In the genomic region with DNA sequence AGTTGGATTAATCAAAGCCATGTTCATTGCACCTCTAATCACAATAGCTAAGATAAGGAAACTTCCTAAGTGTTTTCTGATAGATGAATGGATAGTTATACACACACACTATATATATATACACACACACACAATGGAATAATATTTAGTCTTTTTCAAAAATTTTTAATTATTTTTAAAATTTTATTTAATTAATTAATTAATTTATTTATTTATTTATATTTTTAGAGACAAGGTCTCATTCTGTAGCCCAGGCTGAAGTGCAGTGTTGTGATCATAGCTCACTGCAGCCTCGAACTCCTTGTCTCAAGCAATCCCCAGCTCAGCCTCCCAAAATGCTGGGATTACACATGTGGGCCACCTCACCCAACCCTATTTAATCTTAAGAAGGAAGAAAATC, we compare ENCODE assay signal across 31 cellular contexts.
"Had no signal": no experiment of that assay in that cellular context is flagged by ENCODE, and none has a peak within 500 bp of the region (broad histone marks: within the 10 kb centered on the region; RNA-seq: fewer than 3 reads in every experiment).

No MANE protein-coding gene starts in this region.

- DNase-seq: natural killer cell; occipital lobe; ovary; posterior cingulate gyrus; psoas muscle; right cardiac atrium; right lobe of liver; sigmoid colon; spleen; stimulated activated CD4-positive, alpha-beta T cell treated with anti-CD3 and anti-CD28 coated beads, Interleukin-12 subunit alpha, Interleukin-12 subunit beta, amount 100 ng/mL, for 4 hours; stimulated activated CD4-positive, alpha-beta T cell treated with anti-CD3 and anti-CD28 coated beads, Interleukin-1b, Interleukin-23, amount 100 ng/mL, for 48 hours; stimulated activated CD4-positive, alpha-beta T cell treated with anti-CD3 and anti-CD28 coated beads, Interleukin-4, amount 100 ng/mL, for 1 hour; stimulated activated CD4-positive, alpha-beta T cell treated with anti-CD3 and anti-CD28 coated beads, Interleukin-4, amount 100 ng/mL, for 4 hours; stimulated activated CD8-positive, alpha-beta memory T cell treated with anti-CD3 and anti-CD28 coated beads, Interleukin-4, amount 100 ng/mL, for 48 hours; stimulated activated naive CD4-positive, alpha-beta T cell; stimulated activated naive CD8-positive, alpha-beta T cell treated with anti-CD3 and anti-CD28 coated beads, Interleukin-15, amount 100 ng/mL, for 72 hours; stimulated activated naive CD8-positive, alpha-beta T cell treated with anti-CD3 and anti-CD28 coated beads, Interleukin-15, Interleukin-2, amounts not matched to agents 100 U/mL and 50 U/mL, for 24 hours; substantia nigra; testis; tibial artery; transverse colon; upper lobe of right lung; uterus had no signal

- H3K36me3 ChIP-seq: neural progenitor cell, ovary, right lobe of liver, sigmoid colon, spleen, suprapubic skin, tibial artery, transverse colon, upper lobe of right lung, uterus had no signal

- H3K27me3 Mint-ChIP-seq: progenitor cell of endocrine pancreas; stimulated activated naive CD8-positive, alpha-beta T cell treated with anti-CD3 and anti-CD28 coated beads, Interleukin-15, amount 100 ng/mL, for 72 hours had no signal

- ATAC-seq: natural killer cell; psoas muscle; right cardiac atrium; right lobe of liver; stimulated activated memory B cell treated with anti-CD40 and anti-IgM and Interleukin-4, amounts not matched to agents 10 μg/mL and 1 μg/mL and 100 μg/mL, for 72 hours; stimulated activated naive CD8-positive, alpha-beta T cell treated with anti-CD3 and anti-CD28 coated beads, Interleukin-15, amount 100 ng/mL, for 72 hours; stimulated activated naive CD8-positive, alpha-beta T cell treated with anti-CD3 and anti-CD28 coated beads, Interleukin-15, Interleukin-2, amounts not matched to agents 100 U/mL and 50 U/mL, for 24 hours had no signal

- H2AFZ ChIP-seq: neural progenitor cell, parathyroid adenoma had no signal

- H3K9ac ChIP-seq: neural progenitor cell, parathyroid adenoma had no signal

- H3K79me2 ChIP-seq: parathyroid adenoma had no signal

- H3K9me3 Mint-ChIP-seq: natural killer cell; neural progenitor cell; stimulated activated memory B cell treated with anti-CD40 and anti-IgM and Interleukin-4, amounts not matched to agents 10 μg/mL and 1 μg/mL and 100 μg/mL, for 72 hours; stimulated activated naive CD8-positive, alpha-beta T cell treated with anti-CD3 and anti-CD28 coated beads, Interleukin-15, amount 100 ng/mL, for 72 hours; type B pancreatic cell had no signal

- H3K27ac ChIP-seq: neural progenitor cell, ovary, parathyroid adenoma, right lobe of liver, suprapubic skin, testis, tibial artery, transverse colon, upper lobe of right lung, uterus had no signal

- H3K4me3 Mint-ChIP-seq: natural killer cell; nephron; neural progenitor cell; stimulated activated memory B cell treated with anti-CD40 and anti-IgM and Interleukin-4, amounts not matched to agents 10 μg/mL and 1 μg/mL and 100 μg/mL, for 72 hours; stimulated activated naive CD8-positive, alpha-beta T cell treated with anti-CD3 and anti-CD28 coated beads, Interleukin-15, amount 100 ng/mL, for 72 hours; type B pancreatic cell had no signal

- H3K9me3 ChIP-seq: ovary, psoas muscle, right lobe of liver, sigmoid colon, spleen, suprapubic skin, testis, tibial artery, transverse colon, upper lobe of right lung, uterus had no signal

- H3K36me3 Mint-ChIP-seq: natural killer cell; neural progenitor cell; stimulated activated memory B cell treated with anti-CD40 and anti-IgM and Interleukin-4, amounts not matched to agents 10 μg/mL and 1 μg/mL and 100 μg/mL, for 72 hours; type B pancreatic cell had no signal

- H3K27me3 ChIP-seq: neural progenitor cell, ovary, right lobe of liver, sigmoid colon, spleen, suprapubic skin, testis, tibial artery, transverse colon, upper lobe of right lung, uterus had no signal

- H3K4me2 ChIP-seq: neural progenitor cell, smooth muscle cell had no signal

- H3K4me1 ChIP-seq: neural progenitor cell, parathyroid adenoma, right lobe of liver, suprapubic skin, testis, tibial artery, upper lobe of right lung, uterus had no signal

- H3K4me1 Mint-ChIP-seq: natural killer cell; stimulated activated memory B cell treated with anti-CD40 and anti-IgM and Interleukin-4, amounts not matched to agents 10 μg/mL and 1 μg/mL and 100 μg/mL, for 72 hours; stimulated activated naive CD8-positive, alpha-beta T cell treated with anti-CD3 and anti-CD28 coated beads, Interleukin-15, amount 100 ng/mL, for 72 hours had no signal

- H3K27ac Mint-ChIP-seq: natural killer cell; nephron; neural progenitor cell; progenitor cell of endocrine pancreas; stimulated activated memory B cell treated with anti-CD40 and anti-IgM and Interleukin-4, amounts not matched to agents 10 μg/mL and 1 μg/mL and 100 μg/mL, for 72 hours; stimulated activated naive CD8-positive, alpha-beta T cell treated with anti-CD3 and anti-CD28 coated beads, Interleukin-15, amount 100 ng/mL, for 72 hours; type B pancreatic cell had no signal

- H3K4me3 ChIP-seq: neural progenitor cell, ovary, psoas muscle, right lobe of liver, sigmoid colon, smooth muscle cell, spleen, suprapubic skin, testis, tibial artery, transverse colon, upper lobe of right lung, uterus had no signal
